Comparison of ENCODE assay signal across 1 cellular context in the genomic region with DNA sequence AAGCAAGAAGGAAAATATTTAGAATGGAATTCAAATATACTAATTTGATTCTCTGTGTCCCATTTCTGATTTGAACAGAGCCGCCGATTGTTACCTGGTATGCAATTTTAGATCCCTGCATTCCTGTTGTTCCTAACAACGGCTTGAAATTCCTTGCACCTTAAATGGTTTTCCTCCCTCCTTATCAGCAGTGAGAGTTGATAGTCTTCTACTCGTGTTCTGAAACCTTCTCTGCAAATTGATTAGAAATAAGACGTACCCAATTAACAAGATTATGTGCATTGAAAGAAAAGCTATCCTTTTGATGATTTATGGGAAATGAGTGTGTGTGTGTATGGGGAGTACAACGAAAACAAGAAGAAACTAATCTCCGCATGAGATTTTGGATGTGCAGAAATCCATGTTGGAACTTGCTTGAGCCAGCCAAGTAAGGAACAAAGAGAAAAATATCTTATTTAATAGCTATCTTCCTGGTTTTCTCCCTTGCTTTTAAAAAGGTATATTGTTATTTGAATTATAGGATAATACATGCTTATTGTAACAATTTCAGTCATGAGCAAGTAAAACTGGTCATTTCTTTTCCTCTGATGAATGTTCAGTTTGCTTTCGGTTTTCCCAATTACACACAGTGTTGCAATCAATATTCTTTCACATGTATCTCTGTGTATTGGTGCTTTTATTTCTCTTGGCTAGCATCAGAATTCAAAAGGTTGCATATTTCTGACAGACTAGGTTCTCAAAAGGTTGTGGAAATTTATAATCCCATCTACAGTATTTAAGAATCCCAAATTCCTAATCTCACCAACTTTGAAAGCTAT.
TF ChIP-seq lines count a peak whose summit lies in the region.

No MANE protein-coding gene starts in this region.

TF ChIP-seq in H1, 55 proteins besides CTCF, POLR2A, EP300 and RAD21:
- TF ChIP-seq, protein P1, sequence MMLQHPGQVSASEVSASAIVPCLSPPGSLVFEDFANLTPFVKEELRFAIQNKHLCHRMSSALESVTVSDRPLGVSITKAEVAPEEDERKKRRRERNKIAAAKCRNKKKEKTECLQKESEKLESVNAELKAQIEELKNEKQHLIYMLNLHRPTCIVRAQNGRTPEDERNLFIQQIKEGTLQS (IDR thresholded peaks at IDR 0.05; ENCODE audit: insufficient read depth, low read depth, low read length): no peak
- TF ChIP-seq JUN (IDR thresholded peaks at IDR 0.05; ENCODE audit: low read depth, low read length): no peak
- no peak for TF ChIP-seq JUND (IDR thresholded peaks at IDR 0.05; ENCODE audit: low read length)
- TF ChIP-seq CREB1 (IDR thresholded peaks at IDR 0.05): no peak
- TF ChIP-seq BCL11A (IDR thresholded peaks at IDR 0.05; ENCODE audit: low read depth in 2 of 2, low read length in 2 of 2): no peak
- no peak for TF ChIP-seq POLR2AphosphoS5 (IDR thresholded peaks at IDR 0.05; ENCODE audit: low read depth, low read length)
- TF ChIP-seq CBX5 (IDR thresholded peaks at IDR 0.05; ENCODE audit: low read depth, low read length): no peak
- no peak for TF ChIP-seq ZNF274 (IDR thresholded peaks at IDR 0.05; ENCODE audit: borderline replicate concordance, extremely low read depth, low read length)
- TF ChIP-seq NRF1 (IDR thresholded peaks at IDR 0.05; ENCODE audit: low read depth, low read length): no peak
- TF ChIP-seq SIN3A (conservative IDR thresholded peaks at IDR 0.05 in 1 of 2, IDR thresholded peaks at IDR 0.05 in 1 of 2; ENCODE audit: low read depth in 1 of 2, low read length in 2 of 2): no peak
- TF ChIP-seq SAP30 (IDR thresholded peaks at IDR 0.05; ENCODE audit: insufficient read depth, insufficient replicate concordance, low read length): no peak
- no peak for TF ChIP-seq NANOG (IDR thresholded peaks at IDR 0.05; ENCODE audit: insufficient read depth, low read depth, low read length, poor library complexity, severe bottlenecking)
- TF ChIP-seq SP2 (IDR thresholded peaks at IDR 0.05; ENCODE audit: low read length): no peak
- no peak for TF ChIP-seq EZH2 (IDR thresholded peaks at IDR 0.05; ENCODE audit: low read depth, low read length, severe bottlenecking)
- TF ChIP-seq GTF2F1 (IDR thresholded peaks at IDR 0.05; ENCODE audit: borderline replicate concordance, low read depth, low read length): no peak
- TF ChIP-seq KDM5A (IDR thresholded peaks at IDR 0.05; ENCODE audit: low read length): no peak
- no peak for TF ChIP-seq TBP (IDR thresholded peaks at IDR 0.05; ENCODE audit: low read depth, low read length)
- TF ChIP-seq EGR1 (IDR thresholded peaks at IDR 0.05; ENCODE audit: borderline replicate concordance, low read depth, low read length): no peak
- no peak for TF ChIP-seq YY1 (IDR thresholded peaks at IDR 0.05; ENCODE audit: low read depth, low read length)
